20 cellular contexts compared by ENCODE assay signal in genomic region chr13:84393981-84394625, GRCh38.
"Had no signal": no experiment of that assay in that cellular context is flagged by ENCODE, and none has a peak within 500 bp of the region (broad histone marks: within the 10 kb centered on the region; RNA-seq: fewer than 3 reads in every experiment).

No MANE protein-coding gene starts in this region.

- ATAC-seq: mucosa of descending colon; naive thymus-derived CD8-positive, alpha-beta T cell; sciatic nerve; stimulated activated memory B cell treated with anti-CD40 and anti-IgM and Interleukin-4, amounts not matched to agents 10 μg/mL and 1 μg/mL and 100 μg/mL, for 72 hours; upper lobe of right lung had no signal

- H3K4me1 Mint-ChIP-seq: naive thymus-derived CD8-positive, alpha-beta T cell; neural crest cell; stimulated activated memory B cell treated with anti-CD40 and anti-IgM and Interleukin-4, amounts not matched to agents 10 μg/mL and 1 μg/mL and 100 μg/mL, for 72 hours had no signal

- H3K9me3 ChIP-seq: testis, upper lobe of right lung had no signal

- H3K4me3 Mint-ChIP-seq: naive thymus-derived CD8-positive, alpha-beta T cell; neural crest cell; stimulated activated memory B cell treated with anti-CD40 and anti-IgM and Interleukin-4, amounts not matched to agents 10 μg/mL and 1 μg/mL and 100 μg/mL, for 72 hours; stimulated activated naive CD8-positive, alpha-beta T cell treated with anti-CD3 and anti-CD28 coated beads, Interleukin-15, Interleukin-2, amounts not matched to agents 100 ng/mL and 50 ng/mL, for 24 hours had no signal

- H3K27me3 Mint-ChIP-seq: naive thymus-derived CD8-positive, alpha-beta T cell; stimulated activated memory B cell treated with anti-CD40 and anti-IgM and Interleukin-4, amounts not matched to agents 10 μg/mL and 1 μg/mL and 100 μg/mL, for 72 hours; stimulated activated naive CD8-positive, alpha-beta T cell treated with anti-CD3 and anti-CD28 coated beads, Interleukin-15, Interleukin-2, amounts not matched to agents 100 ng/mL and 50 ng/mL, for 24 hours had no signal

- H3K79me2 ChIP-seq: hepatocyte had no signal

- H3K27ac ChIP-seq: dorsolateral prefrontal cortex, hepatocyte, spleen, testis, tibial nerve, upper lobe of right lung had no signal

- H3K27ac Mint-ChIP-seq: naive thymus-derived CD8-positive, alpha-beta T cell; stimulated activated memory B cell treated with anti-CD40 and anti-IgM and Interleukin-4, amounts not matched to agents 10 μg/mL and 1 μg/mL and 100 μg/mL, for 72 hours; stimulated activated naive CD8-positive, alpha-beta T cell treated with anti-CD3 and anti-CD28 coated beads, Interleukin-15, Interleukin-2, amounts not matched to agents 100 ng/mL and 50 ng/mL, for 24 hours had no signal

- H3K4me3 ChIP-seq: dorsolateral prefrontal cortex, hepatocyte, mucosa of descending colon, spleen, testis, tibial nerve, upper lobe of right lung had no signal

- H3K4me1 ChIP-seq: spleen, testis, tibial nerve, upper lobe of right lung had no signal

- H2AFZ ChIP-seq: hepatocyte had no signal

- H3K27me3 ChIP-seq: dorsolateral prefrontal cortex, hepatocyte, spleen, testis, tibial nerve, upper lobe of right lung had no signal

- H3K36me3 Mint-ChIP-seq: stimulated activated memory B cell treated with anti-CD40 and anti-IgM and Interleukin-4, amounts not matched to agents 10 μg/mL and 1 μg/mL and 100 μg/mL, for 72 hours had no signal

- H3K36me3 ChIP-seq: spleen, tibial nerve, upper lobe of right lung had no signal

- H3K4me2 ChIP-seq: hepatocyte had no signal

- DNase-seq: cortex of kidney; dorsolateral prefrontal cortex; effector CD8-positive, alpha-beta T cell; foreskin melanocyte; head of caudate nucleus; mucosa of descending colon; posterior cingulate gyrus; spleen; stimulated activated CD4-positive, alpha-beta T cell treated with anti-CD3 and anti-CD28 coated beads, Interleukin-15, amount 100 ng/mL, for 24 hours; stimulated activated CD4-positive, alpha-beta T cell treated with anti-CD3 and anti-CD28 coated beads, Interleukin-1b, Interleukin-23, amount 100 ng/mL, for 48 hours; stimulated activated CD4-positive, alpha-beta T cell treated with anti-CD3 and anti-CD28 coated beads, Interleukin-4, amount 100 ng/mL, for 24 hours; testis; upper lobe of right lung had no signal
